ENCODE assay signal across 18 cellular contexts in genomic region chr2:190354003-190354690, GRCh38. TPM values are rescaled to one million over a fixed set of nuclear protein-coding genes. Genes with fewer than 3 reads are reported as not detected.
DNase-seq lines count a peak whose midpoint lies in the region; ATAC-seq and FAIRE-seq lines count a peak whose summit lies in the region.
"Had no signal": no experiment of that assay in that cellular context is flagged by ENCODE, and none has a peak within 500 bp of the region (broad histone marks: within the 10 kb centered on the region; RNA-seq: fewer than 3 reads in every experiment).

No MANE protein-coding gene starts in this region.

- FAIRE-seq in islet of Langerhans (lab: Jason Lieb, UNC), result peak; percentile 61

- in situ Hi-C loops in SK-MEL-5 (cut with HindIII; ENCODE audit: low pct_unique_long_range_greater_than_20kb, low sequenced_read_pairs), result no loop called here

- H3K9ac ChIP-seq in skeletal muscle tissue (ENCODE audit: low read depth in 1 of 3, low read length in 3 of 3), result peak overlapping the region in 1 of 3 donors; percentile 12

- H3K27ac ChIP-seq in epithelial cell of prostate (no peak overlapping the region), skeletal muscle tissue (ENCODE audit: low read depth, low read length) (peak overlapping the region; percentile 33)

- H3K4me1 ChIP-seq in skeletal muscle tissue (ENCODE audit: control insufficient read depth in 3 of 3, insufficient read depth in 3 of 3, low read length in 3 of 3), result peaks cover 17 to 28% (median 25%) of the 10 kb centered on the region in 3 donors

- H3K4me3 ChIP-seq in skeletal muscle tissue (ENCODE audit: low read length in 3 of 3), result no peak overlapping the region

- DNase-seq in SK-MEL-5 (ENCODE audit: low read depth, low spot score), result peak; percentile 49
- DNase-seq in epithelial cell of prostate (ENCODE audit: low read depth, low spot score), result peak; percentile 37
- DNase-seq in glomerular visceral epithelial cell (ENCODE audit: extremely low spot score), result no peak
- no peak for DNase-seq in NCI-H2171 (lab: John Stamatoyannopoulos, UW)
- no peak for DNase-seq in iPS-NIHi11 (ENCODE audit: low spot score)
- DNase-seq: activated CD4-positive, alpha-beta T cell treated with anti-CD3 and anti-CD28 coated beads for 48 hours; activated naive CD8-positive, alpha-beta T cell treated with anti-CD3 and anti-CD28 coated beads, Interleukin-2, amount 10 ng/mL, durations not matched to agents 7 days and 5 days; BE2C; cerebellar nuclear complex; DMS153; H9; NCI-H1694 treated with DMSO at 0.1 percent for 48 hours; NCI-H526; RPMI8226; stimulated activated CD4-positive, alpha-beta T cell treated with anti-CD3 and anti-CD28 coated beads, Interleukin-15, amount 100 ng/mL, for 24 hours had no signal

- H3K27me3 ChIP-seq in skeletal muscle tissue (ENCODE audit: control insufficient read depth in 3 of 3, insufficient read depth in 3 of 3, low read length in 3 of 3), result no peaks in the 10 kb centered on the region
- H3K27me3 ChIP-seq: BE2C had no signal

- no peaks in the 10 kb centered on the region for H3K36me3 ChIP-seq in skeletal muscle tissue (ENCODE audit: control insufficient read depth in 3 of 3, insufficient read depth in 3 of 3, low read length in 3 of 3)
- H3K36me3 ChIP-seq: BE2C had no signal

- ATAC-seq in HG03097 (IDR thresholded peaks at IDR 0.05; ENCODE audit: low FRiP score, unreplicated experiment), result no peak

- no peaks in the 10 kb centered on the region for H3K9me3 ChIP-seq in skeletal muscle tissue (ENCODE audit: control insufficient read depth in 3 of 3, low read length in 3 of 3)
- H3K9me3 ChIP-seq: BE2C had no signal

RNA-seq across cellular contexts. Expression of gene INPP1, which starts 10.8 kb away (rescaled TPM):
- total RNA-seq in SK-MEL-5 (2014; rRNA removed; shearing (Covaris generic)), result 1.5 and 2.4 TPM in 2 replicates
- 6.3 and 8.2 TPM in 2 replicates for polyA plus RNA-seq in SK-MEL-5 (2015; cell fraction: cytosol; rRNA removed)
- polyA plus RNA-seq in SK-MEL-5 (2015; cell fraction: nucleus; rRNA removed), result 5.0 and 9.0 TPM in 2 replicates
- total RNA-seq in skeletal muscle tissue, result 8.4 TPM

RNA-seq across cellular contexts. Expression of gene HIBCH, which starts 34.5 kb away (rescaled TPM):
- total RNA-seq in SK-MEL-5 (2014; rRNA removed; shearing (Covaris generic)), result 16.6 and 20.0 TPM in 2 replicates
- polyA plus RNA-seq in SK-MEL-5 (2015; cell fraction: cytosol; rRNA removed), result 10.2 and 18.0 TPM in 2 replicates
- polyA plus RNA-seq in SK-MEL-5 (2015; cell fraction: nucleus; rRNA removed), result 25.3 and 34.0 TPM in 2 replicates
- total RNA-seq in skeletal muscle tissue, result 26.1 TPM

RNA-seq across cellular contexts. Expression of gene MFSD6, which starts 54.0 kb away (rescaled TPM):
- 6.7 and 7.2 TPM in 2 replicates for total RNA-seq in SK-MEL-5 (2014; rRNA removed; shearing (Covaris generic))
- 9.8 and 11.6 TPM in 2 replicates for polyA plus RNA-seq in SK-MEL-5 (2015; cell fraction: cytosol; rRNA removed)
- 1.2 and 1.6 TPM in 2 replicates for polyA plus RNA-seq in SK-MEL-5 (2015; cell fraction: nucleus; rRNA removed)
- total RNA-seq in skeletal muscle tissue, result 8.4 TPM

Comparison
In these comparisons a context has a peak if more than half of its experiments do, and no peak if none do; other contexts are left out.
1. DNase-seq: peak in SK-MEL-5 (single experiment) and epithelial cell of prostate (single experiment); none in glomerular visceral epithelial cell (single experiment), NCI-H2171 (single experiment) and iPS-NIHi11 (single experiment).